Comparison of ENCODE assay signal across 20 cellular contexts in the genomic region with DNA sequence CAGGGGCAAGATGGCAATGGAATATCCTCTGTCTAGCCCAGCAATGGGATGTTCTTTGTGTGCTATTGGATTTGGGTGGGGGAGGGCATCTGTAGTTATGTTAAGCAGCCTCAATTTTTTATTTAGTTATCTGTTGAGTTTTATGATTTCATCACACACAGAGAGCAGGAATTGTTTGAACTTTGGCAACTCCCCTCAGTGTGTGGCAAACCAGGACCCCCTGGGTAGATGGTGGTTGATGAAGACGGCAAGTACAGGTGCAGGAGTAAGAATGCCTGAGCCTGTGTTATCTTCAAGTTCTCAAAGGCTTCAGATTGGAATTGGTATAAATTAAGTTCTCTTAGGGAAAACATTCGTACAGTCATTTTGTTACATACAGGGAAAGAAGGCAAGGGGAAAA.
DNase-seq lines count a peak whose midpoint lies in the region; ATAC-seq lines count a peak whose summit lies in the region.
"Had no signal": no experiment of that assay in that cellular context is flagged by ENCODE, and none has a peak within 500 bp of the region (broad histone marks: within the 10 kb centered on the region; RNA-seq: fewer than 3 reads in every experiment).

No MANE protein-coding gene starts in this region.

- H3K36me3 Mint-ChIP-seq in activated naive CD4-positive, alpha-beta T cell treated with anti-CD3 and anti-CD28 coated beads, Interleukin-2, amount 50 U/mL, for 24 hours, result peaks cover 12% of the 10 kb centered on the region

- peaks cover 61% of the 10 kb centered on the region for H3K4me1 Mint-ChIP-seq in activated naive CD4-positive, alpha-beta T cell treated with anti-CD3 and anti-CD28 coated beads, Interleukin-2, amount 50 U/mL, for 24 hours
- peaks cover 47% of the 10 kb centered on the region for H3K4me1 Mint-ChIP-seq in stimulated activated naive CD8-positive, alpha-beta T cell treated with anti-CD3 and anti-CD28 coated beads, Interleukin-15, amount 100 ng/mL, for 72 hours

- H3K27me3 ChIP-seq in effector memory CD4-positive, alpha-beta T cell (replicated peaks; ENCODE audit: control insufficient read depth, insufficient read depth, low read length, poor library complexity, severe bottlenecking), result no peaks in the 10 kb centered on the region
- H3K27me3 ChIP-seq: esophagus squamous epithelium, left lung had no signal

- no peaks in the 10 kb centered on the region for H3K9me3 Mint-ChIP-seq in activated naive CD4-positive, alpha-beta T cell treated with anti-CD3 and anti-CD28 coated beads, Interleukin-2, amount 50 U/mL, for 24 hours
- peaks cover 0 to 7% of the 10 kb centered on the region in 2 donors for H3K9me3 Mint-ChIP-seq in stimulated activated naive CD8-positive, alpha-beta T cell treated with anti-CD3 and anti-CD28 coated beads, Interleukin-15, amount 100 ng/mL, for 72 hours
- H3K9me3 Mint-ChIP-seq: activated B cell treated with CpG ODN at 0.5 μM for 24 hours; activated T-helper 2 cell treated with anti-CD3 and anti-CD28 coated beads, Interferon-gamma antibody, Interleukin-2, Interleukin-4, amounts not matched to agents 10 μg/mL and 5 μg/mL and 100 μg/mL, durations not matched to agents 14 hours and 24 hours and 36 hours; effector memory CD8-positive, alpha-beta T cell had no signal

- peaks cover 13% of the 10 kb centered on the region for H3K4me1 ChIP-seq in effector memory CD4-positive, alpha-beta T cell (ENCODE audit: control insufficient read depth, insufficient read depth, low read length, poor library complexity, severe bottlenecking)

- DNase-seq in activated naive CD4-positive, alpha-beta T cell treated with anti-CD3 and anti-CD28 coated beads, Interleukin-2, amount 50 U/mL, for 16 hours, result no peak
- DNase-seq in NCI-H69 (lab: John Stamatoyannopoulos, UW) (peak; percentile 39), NAMALWA (ENCODE audit: low spot score) (no peak)
- no peak for DNase-seq in effector memory CD4-positive, alpha-beta T cell
- no peak for DNase-seq in stimulated activated naive CD8-positive, alpha-beta T cell treated with anti-CD3 and anti-CD28 coated beads, Interleukin-15, amount 100 ng/mL, for 72 hours
- DNase-seq: activated B cell treated with CpG ODN at 0.5 μM for 24 hours; amygdala; cerebellar nuclear complex; effector memory CD8-positive, alpha-beta T cell; esophagus squamous epithelium; KG1; left lung; nucleus accumbens; stimulated activated CD4-positive, alpha-beta T cell treated with anti-CD3 and anti-CD28 coated beads, Interleukin-12 subunit alpha, Interleukin-12 subunit beta, amount 100 ng/mL, for 4 hours had no signal

- peaks cover 3% of the 10 kb centered on the region for H3K36me3 ChIP-seq in effector memory CD4-positive, alpha-beta T cell (ENCODE audit: control insufficient read depth, insufficient read depth, low read length)
- H3K36me3 ChIP-seq: left lung, thoracic aorta had no signal

- H3K4me3 Mint-ChIP-seq in activated naive CD4-positive, alpha-beta T cell treated with anti-CD3 and anti-CD28 coated beads, Interleukin-2, amount 50 U/mL, for 24 hours, result peak overlapping the region; percentile 81
- peak overlapping the region; percentile 69 for H3K4me3 Mint-ChIP-seq in stimulated activated naive CD8-positive, alpha-beta T cell treated with anti-CD3 and anti-CD28 coated beads, Interleukin-15, amount 100 ng/mL, for 72 hours
- H3K4me3 Mint-ChIP-seq: activated B cell treated with CpG ODN at 0.5 μM for 24 hours; T-helper 2 cell treated with Interferon-gamma antibody and Interleukin-4, amounts not matched to agents 5 μg/mL and 100 μg/mL, for 36 hours had no signal

- no peak for ATAC-seq in stimulated activated naive CD8-positive, alpha-beta T cell treated with anti-CD3 and anti-CD28 coated beads, Interleukin-15, amount 100 ng/mL, for 72 hours
- no peak for ATAC-seq in GM18511 (IDR thresholded peaks at IDR 0.05; ENCODE audit: unreplicated experiment)
- ATAC-seq in HG03196 (IDR thresholded peaks at IDR 0.05; ENCODE audit: unreplicated experiment), result no peak
- ATAC-seq: effector memory CD8-positive, alpha-beta T cell had no signal

- peak overlapping the region; percentile 93 for H3K27ac Mint-ChIP-seq in activated naive CD4-positive, alpha-beta T cell treated with anti-CD3 and anti-CD28 coated beads, Interleukin-2, amount 50 U/mL, for 24 hours
- H3K27ac Mint-ChIP-seq in stimulated activated naive CD8-positive, alpha-beta T cell treated with anti-CD3 and anti-CD28 coated beads, Interleukin-15, amount 100 ng/mL, for 72 hours, result peak overlapping the region; percentile 21 to 90
- H3K27ac Mint-ChIP-seq: activated B cell treated with CpG ODN at 0.5 μM for 24 hours; activated T-helper 2 cell treated with anti-CD3 and anti-CD28 coated beads, Interferon-gamma antibody, Interleukin-2, Interleukin-4, amounts not matched to agents 10 μg/mL and 5 μg/mL and 100 μg/mL, durations not matched to agents 14 hours and 24 hours and 36 hours; T-helper 2 cell treated with Interferon-gamma antibody and Interleukin-4, amounts not matched to agents 5 μg/mL and 100 μg/mL, for 36 hours had no signal

- H3K27me3 Mint-ChIP-seq in activated naive CD4-positive, alpha-beta T cell treated with anti-CD3 and anti-CD28 coated beads, Interleukin-2, amount 50 U/mL, for 24 hours, result no peaks in the 10 kb centered on the region
- no peaks in the 10 kb centered on the region for H3K27me3 Mint-ChIP-seq in stimulated activated naive CD8-positive, alpha-beta T cell treated with anti-CD3 and anti-CD28 coated beads, Interleukin-15, amount 100 ng/mL, for 72 hours
- H3K27me3 Mint-ChIP-seq: activated B cell treated with CpG ODN at 0.5 μM for 24 hours; effector memory CD8-positive, alpha-beta T cell had no signal

- no peaks in the 10 kb centered on the region for H3K9me3 ChIP-seq in effector memory CD4-positive, alpha-beta T cell (ENCODE audit: control insufficient read depth, low read length)
- H3K9me3 ChIP-seq: esophagus squamous epithelium, left lung, thoracic aorta had no signal

- H3K27ac ChIP-seq in effector memory CD4-positive, alpha-beta T cell (ENCODE audit: insufficient read depth, low read length, poor library complexity, severe bottlenecking), result peak overlapping the region; percentile 29
- H3K27ac ChIP-seq: esophagus squamous epithelium, left lung, thoracic aorta had no signal

- no peak overlapping the region for H3K4me3 ChIP-seq in effector memory CD4-positive, alpha-beta T cell (ENCODE audit: insufficient read depth, low read depth, low read length, poor library complexity, severe bottlenecking)
- H3K4me3 ChIP-seq: esophagus squamous epithelium, left lung, thoracic aorta had no signal
